Comparison of ENCODE assay signal across 19 cellular contexts in the genomic region with DNA sequence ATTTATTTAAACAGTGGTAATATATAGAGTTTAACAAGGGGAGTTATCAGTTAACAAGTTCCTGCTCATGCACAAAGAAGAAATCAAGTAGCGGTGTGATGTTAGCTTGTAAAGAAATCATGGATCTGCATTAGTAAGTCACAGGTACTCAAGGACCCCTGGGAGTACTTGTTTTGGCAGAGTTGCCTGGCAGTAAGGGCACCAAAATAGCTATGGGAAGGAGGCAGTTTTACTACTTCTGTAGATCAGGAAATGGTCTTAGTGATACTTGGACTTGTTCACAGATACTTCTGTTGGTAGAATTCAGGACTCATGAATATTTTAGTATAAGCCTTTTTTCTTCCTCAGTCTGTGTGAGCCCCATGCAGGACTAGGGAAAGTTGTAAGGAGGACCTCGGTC.
DNase-seq lines count a peak whose midpoint lies in the region; ATAC-seq, FAIRE-seq and TF ChIP-seq lines count a peak whose summit lies in the region.
"Had no signal": no experiment of that assay in that cellular context is flagged by ENCODE, and none has a peak within 500 bp of the region (broad histone marks: within the 10 kb centered on the region; RNA-seq: fewer than 3 reads in every experiment).

No MANE protein-coding gene starts in this region.

- peaks cover 16% of the 10 kb centered on the region for H3K79me2 ChIP-seq in ACC112 (ENCODE audit: control insufficient read depth, insufficient read depth, low read length, unreplicated experiment)

- H3K4me3 Mint-ChIP-seq in CD4-positive, alpha-beta T cell, result no peak overlapping the region
- H3K4me3 Mint-ChIP-seq in brain, result no peak overlapping the region
- H3K4me3 Mint-ChIP-seq in naive thymus-derived CD4-positive, alpha-beta T cell, result no peak overlapping the region
- H3K4me3 Mint-ChIP-seq: activated CD8-positive, alpha-beta T cell treated with anti-CD3 and anti-CD28 coated beads for 36 hours; CD4-positive, CD25-positive, alpha-beta regulatory T cell; central memory CD8-positive, alpha-beta T cell; stimulated activated naive B cell treated with anti-CD40 and anti-IgM and Interleukin-4, amounts not matched to agents 10 μg/mL and 1 μg/mL and 100 μg/mL, for 72 hours had no signal

- no peaks in the 10 kb centered on the region for H3K9me3 Mint-ChIP-seq in CD4-positive, alpha-beta T cell
- no peaks in the 10 kb centered on the region for H3K9me3 Mint-ChIP-seq in brain
- H3K9me3 Mint-ChIP-seq in naive thymus-derived CD4-positive, alpha-beta T cell, result peaks cover 0 to 3% (median 0%) of the 10 kb centered on the region in 11 donors
- H3K9me3 Mint-ChIP-seq: activated CD8-positive, alpha-beta T cell treated with anti-CD3 and anti-CD28 coated beads for 36 hours; CD4-positive, CD25-positive, alpha-beta regulatory T cell; central memory CD8-positive, alpha-beta T cell; stimulated activated naive B cell treated with anti-CD40 and anti-IgM and Interleukin-4, amounts not matched to agents 10 μg/mL and 1 μg/mL and 100 μg/mL, for 72 hours had no signal

- CTCF ChIA-PET in CD4-positive, alpha-beta T cell (lab: Charles Lee), result interaction anchor here (1.2 to 3.1 kb wide), 4 partner anchors 10 to 357 kb away, joined by 3 to 16 read pairs (median 4); no protein-coding TSS in a partner anchor
- CTCF ChIA-PET in naive thymus-derived CD4-positive, alpha-beta T cell (lab: Charles Lee), result interaction anchor here (0.6 to 1.8 kb wide), 3 partner anchors 136 to 356 kb away, joined by 3 to 11 read pairs (median 3); no protein-coding TSS in a partner anchor

- peaks cover 63% of the 10 kb centered on the region for H3K36me3 ChIP-seq in ACC112 (ENCODE audit: insufficient read depth, low read length)
- H3K36me3 ChIP-seq in naive thymus-derived CD4-positive, alpha-beta T cell (ENCODE audit: control insufficient read depth in 2 of 3, insufficient read depth in 3 of 3, low read length in 3 of 3), result peaks cover 35 to 68% (median 41%) of the 10 kb centered on the region in 3 experiments
- peaks cover 0 to 11% (median 0%) of the 10 kb centered on the region in 3 donors for H3K36me3 ChIP-seq in pancreas

- WGBS in pancreas, 2 donors, result 83 to 90% methylated on average over 2 of the region's 2 CpGs

- FAIRE-seq in pancreas (lab: Jason Lieb, UNC), result no peak

- H2AFZ ChIP-seq in ACC112 (ENCODE audit: low read length, unreplicated experiment), result no peak overlapping the region

- H3K36me3 Mint-ChIP-seq in CD4-positive, alpha-beta T cell (ENCODE audit: low read depth), result peaks cover 98% of the 10 kb centered on the region
- peaks cover 88% of the 10 kb centered on the region for H3K36me3 Mint-ChIP-seq in brain
- peaks cover 17 to 69% (median 54%) of the 10 kb centered on the region in 5 donors for H3K36me3 Mint-ChIP-seq in naive thymus-derived CD4-positive, alpha-beta T cell

- H3K9me3 ChIP-seq in CD4-positive, alpha-beta T cell (ENCODE audit: control insufficient read depth, low read length), result no peaks in the 10 kb centered on the region
- no peaks in the 10 kb centered on the region for H3K9me3 ChIP-seq in naive thymus-derived CD4-positive, alpha-beta T cell (ENCODE audit: control insufficient read depth in 2 of 3, low read length in 3 of 3)
- H3K9me3 ChIP-seq in pancreas, result no peaks in the 10 kb centered on the region
- H3K9me3 ChIP-seq: right atrium auricular region, spleen had no signal

- H3K27me3 Mint-ChIP-seq in CD4-positive, alpha-beta T cell, result no peaks in the 10 kb centered on the region
- no peaks in the 10 kb centered on the region for H3K27me3 Mint-ChIP-seq in brain
- H3K27me3 Mint-ChIP-seq in naive thymus-derived CD4-positive, alpha-beta T cell, result no peaks in the 10 kb centered on the region
- H3K27me3 Mint-ChIP-seq: activated CD8-positive, alpha-beta T cell treated with anti-CD3 and anti-CD28 coated beads for 36 hours; CD4-positive, CD25-positive, alpha-beta regulatory T cell; central memory CD8-positive, alpha-beta T cell; stimulated activated naive B cell treated with anti-CD40 and anti-IgM and Interleukin-4, amounts not matched to agents 10 μg/mL and 1 μg/mL and 100 μg/mL, for 72 hours had no signal

- POLR2A ChIA-PET in CD4-positive, alpha-beta T cell (lab: Charles Lee), result interaction anchor here (1.7 kb wide), 1 partner anchor 356 kb away, joined by 5 read pairs; no protein-coding TSS in a partner anchor
- POLR2A ChIA-PET in naive thymus-derived CD4-positive, alpha-beta T cell (lab: Charles Lee), result interaction anchor here (0.8 kb wide), 1 partner anchor 29 kb away, joined by 3 read pairs; no protein-coding TSS in a partner anchor

- no peak for TF ChIP-seq CTCF in CD4-positive, alpha-beta T cell (IDR thresholded peaks at IDR 0.05)
- TF ChIP-seq CTCF in brain (conservative IDR thresholded peaks at IDR 0.05) (no peak), pancreas (IDR thresholded peaks at IDR 0.05) (no peak)

- H3K27ac Mint-ChIP-seq in CD4-positive, alpha-beta T cell, result peak overlapping the region; percentile 36
- peak overlapping the region in 3 of 5 experiments; percentile 41 to 76 (median 50) for H3K27ac Mint-ChIP-seq in brain
- H3K27ac Mint-ChIP-seq in naive thymus-derived CD4-positive, alpha-beta T cell, result peak overlapping the region in 5 of 9 donors; percentile 11 to 83 (median 52)
- H3K27ac Mint-ChIP-seq: activated CD8-positive, alpha-beta T cell treated with anti-CD3 and anti-CD28 coated beads for 36 hours; stimulated activated naive B cell treated with anti-CD40 and anti-IgM and Interleukin-4, amounts not matched to agents 10 μg/mL and 1 μg/mL and 100 μg/mL, for 72 hours had no signal

- intact Hi-C loops in CD4-positive, alpha-beta T cell (cut with DNase I, micrococcal nuclease), result loop anchor here (1.0 to 5.0 kb wide), 3 partner anchors 353 to 564 kb away; no protein-coding TSS in a partner anchor
- intact Hi-C loops in naive thymus-derived CD4-positive, alpha-beta T cell (cut with micrococcal nuclease), result loop anchor here (1.0 to 10.0 kb wide), 6 partner anchors 120 to 565 kb away; a partner anchor contains a TSS
- intact Hi-C loops in pancreas (cut with DNase I), result no loop called here

- H3K4me3 ChIP-seq in ACC112 (ENCODE audit: low read depth, low read length) (no peak overlapping the region), pancreas (no peak overlapping the region)
- H3K4me3 ChIP-seq in naive thymus-derived CD4-positive, alpha-beta T cell (ENCODE audit: low read length), result no peak overlapping the region
- H3K4me3 ChIP-seq: dorsolateral prefrontal cortex, right atrium auricular region, SK-N-MC, spleen had no signal

- no peak for ATAC-seq in CD4-positive, alpha-beta T cell (ENCODE audit: poor library complexity)
- no peak for ATAC-seq in naive thymus-derived CD4-positive, alpha-beta T cell
- no peak for ATAC-seq in pancreas
- no peak for ATAC-seq in GM21360 (IDR thresholded peaks at IDR 0.05; ENCODE audit: unreplicated experiment)

- no peak for DNase-seq in CD4-positive, alpha-beta T cell
- no peak for DNase-seq in naive thymus-derived CD4-positive, alpha-beta T cell
- DNase-seq in pancreas (no peak), DMS153 treated with DMSO at 0.1 percent for 48 hours (lab: John Stamatoyannopoulos, UW; ENCODE audit: unreplicated experiment) (no peak)
- DNase-seq: dorsolateral prefrontal cortex; NCI-H1092; NCI-H1930; NCI-H748 treated with DMSO at 0.1 percent for 48 hours; spleen; stimulated activated naive B cell treated with anti-CD40 and anti-IgM and Interleukin-4, amounts not matched to agents 10 μg/mL and 1 μg/mL and 100 μg/mL, for 72 hours had no signal

- peak overlapping the region; percentile 25 for H3K27ac ChIP-seq in ACC112 (ENCODE audit: low read depth, low read length)
- H3K27ac ChIP-seq in CD4-positive, alpha-beta T cell (ENCODE audit: low read depth, low read length), result no peak overlapping the region
- no peak overlapping the region for H3K27ac ChIP-seq in naive thymus-derived CD4-positive, alpha-beta T cell (ENCODE audit: low read depth, low read length)
- H3K27ac ChIP-seq in pancreas, result no peak overlapping the region
- H3K27ac ChIP-seq: right atrium auricular region, RWPE1, SK-N-MC had no signal

- H3K27me3 ChIP-seq in ACC112 (ENCODE audit: insufficient read depth, low read length), result no peaks in the 10 kb centered on the region
- H3K27me3 ChIP-seq in CD4-positive, alpha-beta T cell (ENCODE audit: control insufficient read depth, insufficient read depth, low read length), result no peaks in the 10 kb centered on the region
- H3K27me3 ChIP-seq in naive thymus-derived CD4-positive, alpha-beta T cell (ENCODE audit: control insufficient read depth in 2 of 2, insufficient read depth in 2 of 2, low read length in 2 of 2), result no peaks in the 10 kb centered on the region
- H3K27me3 ChIP-seq in pancreas, result no peaks in the 10 kb centered on the region
- H3K27me3 ChIP-seq: dorsolateral prefrontal cortex, right atrium auricular region, spleen had no signal

- H3K4me1 ChIP-seq in ACC112 (ENCODE audit: control insufficient read depth, insufficient read depth, low read length, unreplicated experiment), result peaks cover 30% of the 10 kb centered on the region
- H3K4me1 ChIP-seq in naive thymus-derived CD4-positive, alpha-beta T cell (ENCODE audit: control insufficient read depth in 2 of 2, insufficient read depth in 2 of 2, low read length in 2 of 2), result no peaks in the 10 kb centered on the region
- H3K4me1 ChIP-seq in pancreas, result no peaks in the 10 kb centered on the region

- H3K4me1 Mint-ChIP-seq in CD4-positive, alpha-beta T cell (ENCODE audit: low read depth), result peaks cover 5% of the 10 kb centered on the region
- H3K4me1 Mint-ChIP-seq in brain, result no peaks in the 10 kb centered on the region
- H3K4me1 Mint-ChIP-seq in naive thymus-derived CD4-positive, alpha-beta T cell, result peaks cover 0 to 16% (median 5%) of the 10 kb centered on the region in 7 donors
- H3K4me1 Mint-ChIP-seq: central memory CD8-positive, alpha-beta T cell had no signal

Comparison
In these comparisons a context has a peak if more than half of its experiments do, and no peak if none do; other contexts are left out.
1. intact Hi-C loops: an anchor here in CD4-positive, alpha-beta T cell (1.0 to 5.0 kb wide) and naive thymus-derived CD4-positive, alpha-beta T cell (1.0 to 10.0 kb wide); none called in pancreas.